ENCODE assay signal across 22 cellular contexts in the genomic region with DNA sequence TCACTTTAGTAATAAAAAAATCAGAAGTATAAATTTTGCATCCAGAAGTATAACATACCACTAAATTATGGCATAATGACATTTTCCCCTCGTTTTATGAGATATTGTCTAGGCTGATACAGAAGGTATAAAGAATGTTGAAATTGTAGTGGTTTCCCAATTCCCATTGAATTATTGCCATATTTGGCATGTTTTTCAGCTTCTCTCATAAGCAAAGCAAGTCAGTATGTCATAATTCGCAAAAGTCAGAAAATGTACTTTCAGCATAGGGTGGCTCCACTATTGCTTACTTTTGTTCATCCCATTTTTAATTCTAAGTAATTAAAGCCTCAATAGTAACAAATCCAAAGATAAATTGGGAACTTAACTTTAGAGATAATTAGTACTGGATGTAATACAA. TPM values are rescaled to one million over a fixed set of nuclear protein-coding genes. Genes with fewer than 3 reads are reported as not detected.
"Had no signal": no experiment of that assay in that cellular context is flagged by ENCODE, and none has a peak within 500 bp of the region (broad histone marks: within the 10 kb centered on the region; RNA-seq: fewer than 3 reads in every experiment).

No MANE protein-coding gene starts in this region.

- H3K4me3 ChIP-seq: MG63, SJSA1, SK-N-MC had no signal

- H3K4me1 ChIP-seq: SJSA1 had no signal

- DNase-seq: KBM-7, MG63, NCI-H1092, NCI-H1105 treated with DMSO at 0.1 percent for 48 hours, NCI-H1417 treated with DMSO at 0.1 percent for 48 hours, NCI-H187, NCI-H2029, NCI-H2081 treated with DMSO at 0.1 percent for 48 hours, NCI-H2171, NCI-H226, NCI-H446, NCI-H510A, NCI-H524 treated with DMSO at 0.1 percent for 48 hours, NCI-H69, NCI-H774, Right ventricle myocardium superior, RPMI8226, SIG-M5 had no signal

- H3K36me3 ChIP-seq: MG63, SJSA1 had no signal

- H3K27ac ChIP-seq: SJSA1, SK-N-MC had no signal

- H3K27me3 ChIP-seq: MG63 had no signal

- H3K9me3 ChIP-seq: MG63, SJSA1 had no signal

RNA-seq across cellular contexts. Expression of gene PTPRZ1, which starts 19.7 kb away (rescaled TPM):
- total RNA-seq: HT-29, LHCN-M2, SJSA1 had no signal
